13 cellular contexts compared by ENCODE assay signal in genomic region chr3:23481660-23482278, GRCh38.
DNase-seq lines count a peak whose midpoint lies in the region; ATAC-seq and TF ChIP-seq lines count a peak whose summit lies in the region.
"Had no signal": no experiment of that assay in that cellular context is flagged by ENCODE, and none has a peak within 500 bp of the region (broad histone marks: within the 10 kb centered on the region; RNA-seq: fewer than 3 reads in every experiment).

No MANE protein-coding gene starts in this region.

- POLR2A ChIA-PET in GM10248 (lab: Yijun Ruan, JAX): no interaction called here

- CTCF ChIA-PET in GM10248 (lab: Yijun Ruan, JAX): interaction anchor here (1.1 kb wide), 2 partner anchors 10 to 17 kb away, joined by 3 to 4 read pairs; no protein-coding TSS in a partner anchor

- H3K27me3 Mint-ChIP-seq in chondrocyte (ENCODE audit: low read depth) (no peaks in the 10 kb centered on the region), HFFc6 (ENCODE audit: insufficient read depth) (no peaks in the 10 kb centered on the region; the same call in 1 of the 2 replicates)

- DNase-seq in GM10248 (ENCODE audit: extremely low spot score) (peak; percentile 14), NCI-H2227 (lab: John Stamatoyannopoulos, UW; ENCODE audit: unreplicated experiment) (peak; percentile 67), globus pallidus (ENCODE audit: low spot score) (peak; percentile 47), NCI-H1105 (lab: John Stamatoyannopoulos, UW) (no peak), chondrocyte (ENCODE audit: low spot score) (no peak), cerebellum (ENCODE audit: low spot score) (no peak), HFFc6 (no peak)
- DNase-seq: activated naive CD4-positive, alpha-beta T cell treated with Interleukin-2 at 50 U/mL for 16 hours; MV-4-11; NCI-H446 treated with DMSO at 0.1 percent for 48 hours; posterior cingulate gyrus had no signal

- H3K9me3 Mint-ChIP-seq in chondrocyte (ENCODE audit: low read depth) (peaks cover 4% of the 10 kb centered on the region), HFFc6 (peaks cover 14% of the 10 kb centered on the region)

- H3K27ac Mint-ChIP-seq in chondrocyte (ENCODE audit: unreplicated experiment): no peak overlapping the region
- H3K27ac Mint-ChIP-seq in HFFc6: no peak overlapping the region

- peak; percentile 82 for ATAC-seq in HG02610 (IDR thresholded peaks at IDR 0.05; ENCODE audit: unreplicated experiment)
- ATAC-seq: esophagus mucosa had no signal

- no peaks in the 10 kb centered on the region for H3K36me3 Mint-ChIP-seq in chondrocyte (ENCODE audit: low read depth)
- H3K36me3 Mint-ChIP-seq in HFFc6 (ENCODE audit: low read depth): peaks cover 28% of the 10 kb centered on the region

- TF ChIP-seq CTCF in GM10248 (IDR thresholded peaks at IDR 0.05; ENCODE audit: control extremely low read depth, extremely low read depth, low read depth, missing control alignments) (no peak), chondrocyte (IDR thresholded peaks at IDR 0.05) (no peak), HFFc6 (IDR thresholded peaks at IDR 0.05) (no peak)

- H3K4me1 Mint-ChIP-seq in chondrocyte (ENCODE audit: low read depth): peaks cover 14% of the 10 kb centered on the region
- H3K4me1 Mint-ChIP-seq in HFFc6 (ENCODE audit: low read depth): no peaks in the 10 kb centered on the region

- H3K4me3 Mint-ChIP-seq in chondrocyte (ENCODE audit: unreplicated experiment) (no peak overlapping the region), HFFc6 (no peak overlapping the region)

Comparison
In these comparisons a context has a peak if more than half of its experiments do, and no peak if none do; other contexts are left out.
1. DNase-seq: peak in GM10248 (single experiment), NCI-H2227 (single experiment) and globus pallidus (single experiment); none in NCI-H1105 (single experiment), chondrocyte (single experiment), cerebellum (single experiment) and HFFc6 (single experiment).